8 cellular contexts compared by ENCODE assay signal in the genomic region with DNA sequence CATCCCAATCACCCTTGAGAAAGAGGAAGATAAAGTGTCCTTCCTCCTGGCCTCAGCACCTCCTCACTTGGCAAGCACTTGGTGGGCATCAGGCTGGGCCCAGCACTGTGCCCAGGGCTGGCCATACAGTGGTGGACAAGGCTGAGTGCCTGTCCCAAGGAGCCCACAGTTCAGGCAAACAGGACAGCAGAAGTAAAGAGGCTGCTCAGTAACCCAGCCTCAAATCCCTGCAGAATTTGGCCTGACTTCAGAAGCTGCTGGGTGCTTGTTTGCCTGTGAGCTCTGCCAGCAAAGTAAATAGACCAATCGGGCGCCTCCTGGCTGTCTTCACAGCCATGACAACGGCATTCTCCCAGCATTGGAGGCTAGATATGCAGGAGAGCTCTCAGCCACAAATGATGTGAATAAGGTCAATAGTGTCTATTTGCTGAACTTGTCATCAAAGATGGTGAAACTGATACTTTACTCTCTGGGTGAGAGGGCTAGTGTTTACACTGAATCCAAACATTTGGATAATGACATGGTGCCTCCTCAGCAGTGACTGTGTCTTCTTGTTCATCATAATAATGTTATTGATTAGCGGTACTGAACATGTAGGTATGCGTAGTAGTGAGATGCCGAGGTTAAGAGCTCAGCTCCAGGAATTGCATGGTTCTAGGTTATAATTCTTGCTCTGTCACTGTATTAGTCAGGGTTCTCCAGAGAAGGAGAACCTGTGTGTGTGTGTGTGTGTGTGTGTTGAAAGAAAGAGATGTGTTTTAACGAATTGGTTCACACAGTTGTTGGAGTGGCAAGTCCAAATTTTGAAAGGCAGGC. TPM values are rescaled to one million over a fixed set of nuclear protein-coding genes. Genes with fewer than 3 reads are reported as not detected.
DNase-seq lines count a peak whose midpoint lies in the region; ATAC-seq and TF ChIP-seq lines count a peak whose summit lies in the region.

No MANE protein-coding gene starts in this region.

- peaks cover 26% of the 10 kb centered on the region for H3K36me3 Mint-ChIP-seq in activated CD4-positive, alpha-beta memory T cell treated with anti-CD3 and anti-CD28 coated beads, Interleukin-2, amount 10 ng/mL, durations not matched to agents 7 days and 5 days (ENCODE audit: low read depth)

- no peak overlapping the region for H3K4me3 Mint-ChIP-seq in activated CD4-positive, alpha-beta memory T cell treated with anti-CD3 and anti-CD28 coated beads, Interleukin-2, amount 10 ng/mL, durations not matched to agents 7 days and 5 days

- CTCF ChIA-PET in activated CD4-positive, alpha-beta memory T cell treated with anti-CD3 and anti-CD28 coated beads, Interleukin-2, amount 10 ng/mL, durations not matched to agents 7 days and 5 days (lab: Charles Lee) = interaction anchor here (1.2 to 2.4 kb wide), 4 partner anchors 20 to 118 kb away, joined by 3 to 13 read pairs (median 6); partner anchors contain the start of genes DEF6 and PPARD

- H3K4me1 Mint-ChIP-seq in activated CD4-positive, alpha-beta memory T cell treated with anti-CD3 and anti-CD28 coated beads, Interleukin-2, amount 10 ng/mL, durations not matched to agents 7 days and 5 days = peaks cover 50% of the 10 kb centered on the region

- no peaks in the 10 kb centered on the region for H3K27me3 Mint-ChIP-seq in activated CD4-positive, alpha-beta memory T cell treated with anti-CD3 and anti-CD28 coated beads, Interleukin-2, amount 10 ng/mL, durations not matched to agents 7 days and 5 days

- no peak for ATAC-seq in HG03354 (IDR thresholded peaks at IDR 0.05; ENCODE audit: poor library complexity, severe bottlenecking, unreplicated experiment)
- no peak for ATAC-seq in GM19395 (IDR thresholded peaks at IDR 0.05; ENCODE audit: unreplicated experiment)

- H3K27ac Mint-ChIP-seq in activated CD4-positive, alpha-beta memory T cell treated with anti-CD3 and anti-CD28 coated beads, Interleukin-2, amount 10 ng/mL, durations not matched to agents 7 days and 5 days = peak overlapping the region; percentile 52

- H3K9me3 Mint-ChIP-seq in activated CD4-positive, alpha-beta memory T cell treated with anti-CD3 and anti-CD28 coated beads, Interleukin-2, amount 10 ng/mL, durations not matched to agents 7 days and 5 days = no peaks in the 10 kb centered on the region

- POLR2A ChIA-PET in activated CD4-positive, alpha-beta memory T cell treated with anti-CD3 and anti-CD28 coated beads, Interleukin-2, amount 10 ng/mL, durations not matched to agents 7 days and 5 days (lab: Charles Lee) = interaction anchor here (1.0 kb wide), 1 partner anchor 73 kb away, joined by 5 read pairs; the partner anchor contains the start of gene PPARD

- peak; percentile 33; the same call in 2 of the 3 replicates for TF ChIP-seq CTCF in GM12872 (IDR thresholded peaks at IDR 0.05; ENCODE audit: insufficient read depth, low read depth, low read length)

- peak; percentile 72 for DNase-seq in A172 (ENCODE audit: low spot score)
- peak; percentile 96 for DNase-seq in NCI-H2196 (lab: John Stamatoyannopoulos, UW; ENCODE audit: unreplicated experiment)
- peak; percentile 40 for DNase-seq in activated CD4-positive, alpha-beta memory T cell treated with anti-CD3 and anti-CD28 coated beads, Interleukin-2, amount 10 ng/mL, durations not matched to agents 7 days and 5 days
- peak; percentile 78 for DNase-seq in fibroblast of the conjunctiva (ENCODE audit: low read depth)
- DNase-seq in occipital lobe (lab: John Stamatoyannopoulos, UW) = peak; percentile 80

RNA-seq across cellular contexts. Expression of gene FANCE, which starts 36.9 kb away (rescaled TPM):
- 11.4 and 13.9 TPM in 2 replicates for total RNA-seq in A172 (2014; rRNA removed; shearing (Covaris generic))
- 10 to 100 TPM; 10.3 to 10.4 TPM for total RNA-seq in activated CD4-positive, alpha-beta memory T cell treated with anti-CD3 and anti-CD28 coated beads, Interleukin-2, amount 10 ng/mL, durations not matched to agents 7 days and 5 days
- total RNA-seq in occipital lobe = 9.5 TPM

RNA-seq across cellular contexts. Expression of gene RPL10A, which starts 52.9 kb away (rescaled TPM):
- total RNA-seq in A172 (2014; rRNA removed; shearing (Covaris generic)) = 1,014 and 1,151 TPM in 2 replicates
- total RNA-seq in activated CD4-positive, alpha-beta memory T cell treated with anti-CD3 and anti-CD28 coated beads, Interleukin-2, amount 10 ng/mL, durations not matched to agents 7 days and 5 days = 1,000 to 10,000 TPM; 1,239 to 1,245 TPM
- total RNA-seq in occipital lobe = 1,537 TPM

Comparison
In these comparisons a context has a peak if more than half of its experiments do, and no peak if none do; other contexts are left out.
1. DNase-seq: peak in every context shown above with its lines; median percentile 96 in NCI-H2196; 80 in occipital lobe; 78 in fibroblast of the conjunctiva; 72 in A172; 40 in activated CD4-positive, alpha-beta memory T cell treated with anti-CD3 and anti-CD28 coated beads, Interleukin-2, amount 10 ng/mL, durations not matched to agents 7 days and 5 days.